Comparison of ENCODE assay signal across 1 cellular context in genomic region chr13:44903596-44903995, GRCh38.
TF ChIP-seq lines count a peak whose summit lies in the region.

No MANE protein-coding gene starts in this region.

TF ChIP-seq in H1, 55 proteins besides CTCF, POLR2A, EP300 and RAD21 (continued from another document):
- no peak for TF ChIP-seq BCL11A (IDR thresholded peaks at IDR 0.05; ENCODE audit: low read depth in 2 of 2, low read length in 2 of 2)
- no peak for TF ChIP-seq JUN (IDR thresholded peaks at IDR 0.05; ENCODE audit: low read depth, low read length)
